Comparison of ENCODE assay signal across 27 cellular contexts in genomic region chr3:172216843-172217404, GRCh38.
DNase-seq lines count a peak whose midpoint lies in the region; ATAC-seq and TF ChIP-seq lines count a peak whose summit lies in the region.
"Had no signal": no experiment of that assay in that cellular context is flagged by ENCODE, and none has a peak within 500 bp of the region (broad histone marks: within the 10 kb centered on the region; RNA-seq: fewer than 3 reads in every experiment).

No MANE protein-coding gene starts in this region.

- H3K27ac Mint-ChIP-seq in dendritic cell treated with granulocyte-macrophage colony-stimulating factor and Interleukin-4, amounts not matched to agents 40 ng/mL and 50 ng/mL, for 4 days: peak overlapping the region; percentile 18
- peak overlapping the region; percentile 70 for H3K27ac Mint-ChIP-seq in neural progenitor cell
- H3K27ac Mint-ChIP-seq: activated CD4-positive, alpha-beta memory T cell treated with anti-CD3 and anti-CD28 coated beads, Interleukin-2, amount 10 ng/mL, durations not matched to agents 7 days and 5 days; memory B cell; T-helper 2 cell treated with Interferon-gamma antibody and Interleukin-4, amounts not matched to agents 5 μg/mL and 100 μg/mL, for 36 hours had no signal

- no peak overlapping the region for H3K9ac ChIP-seq in neural progenitor cell
- H3K9ac ChIP-seq: BLaER1 had no signal

- H3F3A ChIP-seq in neural progenitor cell (ENCODE audit: low read depth): peaks cover 9% of the 10 kb centered on the region

- no peaks in the 10 kb centered on the region for H3K27me3 ChIP-seq in Panc1 (ENCODE audit: control insufficient read depth, insufficient read depth, low read length)
- H3K27me3 ChIP-seq in neural progenitor cell: no peaks in the 10 kb centered on the region
- H3K27me3 ChIP-seq: BLaER1, body of pancreas, sigmoid colon, tibial nerve had no signal

- no peaks in the 10 kb centered on the region for H3K9me3 Mint-ChIP-seq in dendritic cell treated with granulocyte-macrophage colony-stimulating factor and Interleukin-4, amounts not matched to agents 40 ng/mL and 50 ng/mL, for 4 days
- peaks cover 2% of the 10 kb centered on the region for H3K9me3 Mint-ChIP-seq in neural progenitor cell
- H3K9me3 Mint-ChIP-seq: activated CD4-positive, alpha-beta memory T cell treated with anti-CD3 and anti-CD28 coated beads, Interleukin-2, amount 10 ng/mL, durations not matched to agents 7 days and 5 days; memory B cell; T-helper 2 cell treated with Interferon-gamma antibody and Interleukin-4, amounts not matched to agents 5 μg/mL and 100 μg/mL, for 36 hours had no signal

- H3K4me3 Mint-ChIP-seq in dendritic cell treated with granulocyte-macrophage colony-stimulating factor and Interleukin-4, amounts not matched to agents 40 ng/mL and 50 ng/mL, for 4 days: no peak overlapping the region
- H3K4me3 Mint-ChIP-seq in neural progenitor cell: no peak overlapping the region
- H3K4me3 Mint-ChIP-seq: activated CD4-positive, alpha-beta memory T cell treated with anti-CD3 and anti-CD28 coated beads, Interleukin-2, amount 10 ng/mL, durations not matched to agents 7 days and 5 days; memory B cell; T-helper 2 cell treated with Interferon-gamma antibody and Interleukin-4, amounts not matched to agents 5 μg/mL and 100 μg/mL, for 36 hours had no signal

- H3K4me2 ChIP-seq in neural progenitor cell: no peak overlapping the region
- H3K4me2 ChIP-seq: BLaER1 had no signal

- intact Hi-C loops in Panc1 (cut with micrococcal nuclease; ENCODE audit: unreplicated experiment): no loop called here
- intact Hi-C loops in dendritic cell treated with granulocyte-macrophage colony-stimulating factor and Interleukin-4, amounts not matched to agents 40 ng/mL and 50 ng/mL, for 4 days (cut with micrococcal nuclease): no loop called here
- intact Hi-C loops in posterior cingulate gyrus (cut with DNase I): no loop called here

- no peaks in the 10 kb centered on the region for H3K9me3 ChIP-seq in Panc1 (ENCODE audit: control insufficient read depth, insufficient read depth, low read depth, low read length)
- no peaks in the 10 kb centered on the region for H3K9me3 ChIP-seq in neural progenitor cell (ENCODE audit: low read depth)
- H3K9me3 ChIP-seq: BLaER1, body of pancreas, sigmoid colon, tibial nerve had no signal

- peaks cover 91% of the 10 kb centered on the region for H3K4me1 ChIP-seq in Panc1 (ENCODE audit: control insufficient read depth, insufficient read depth, low read length)
- no peaks in the 10 kb centered on the region for H3K4me1 ChIP-seq in neural progenitor cell
- H3K4me1 ChIP-seq: BLaER1 had no signal

- peaks cover 64% of the 10 kb centered on the region for H3K4me1 Mint-ChIP-seq in dendritic cell treated with granulocyte-macrophage colony-stimulating factor and Interleukin-4, amounts not matched to agents 40 ng/mL and 50 ng/mL, for 4 days (ENCODE audit: low read depth)
- H3K4me1 Mint-ChIP-seq in neural progenitor cell: peaks cover 43% of the 10 kb centered on the region

- no TSS peak for BruUV-seq in Panc1 (replicated peaks; lab: Mats Ljungman, UMichigan)

- CTCF ChIA-PET in Panc1 (lab: Charles Lee): no interaction called here

- H3K36me3 Mint-ChIP-seq in dendritic cell treated with granulocyte-macrophage colony-stimulating factor and Interleukin-4, amounts not matched to agents 40 ng/mL and 50 ng/mL, for 4 days (ENCODE audit: low read depth): peaks cover 19% of the 10 kb centered on the region
- peaks cover 15% of the 10 kb centered on the region for H3K36me3 Mint-ChIP-seq in neural progenitor cell

- H3K27ac ChIP-seq in Panc1 (ENCODE audit: low read length): peak overlapping the region; percentile 83
- H3K27ac ChIP-seq in neural progenitor cell: no peak overlapping the region
- H3K27ac ChIP-seq: BLaER1, body of pancreas, sigmoid colon, tibial nerve had no signal

- no peaks in the 10 kb centered on the region for H3K27me3 Mint-ChIP-seq in dendritic cell treated with granulocyte-macrophage colony-stimulating factor and Interleukin-4, amounts not matched to agents 40 ng/mL and 50 ng/mL, for 4 days
- no peaks in the 10 kb centered on the region for H3K27me3 Mint-ChIP-seq in neural progenitor cell (ENCODE audit: insufficient read depth, low read depth)
- H3K27me3 Mint-ChIP-seq: activated CD4-positive, alpha-beta memory T cell treated with anti-CD3 and anti-CD28 coated beads, Interleukin-2, amount 10 ng/mL, durations not matched to agents 7 days and 5 days; memory B cell had no signal

- no peak for TF ChIP-seq CTCF in Panc1 (IDR thresholded peaks at IDR 0.05)
- TF ChIP-seq CTCF in neural progenitor cell (IDR thresholded peaks at IDR 0.05): no peak

- peaks cover 42% of the 10 kb centered on the region for H3K79me2 ChIP-seq in neural progenitor cell (ENCODE audit: low read depth)

- in situ Hi-C loops in G401 (cut with HindIII; ENCODE audit: low sequenced_read_pairs): no loop called here
- in situ Hi-C loops in Panc1 (cut with HindIII; ENCODE audit: low pct_unique_long_range_greater_than_20kb, low sequenced_read_pairs): no loop called here

- no peaks in the 10 kb centered on the region for H3K36me3 ChIP-seq in Panc1 (ENCODE audit: control insufficient read depth, insufficient read depth, low read length)
- H3K36me3 ChIP-seq in neural progenitor cell: no peaks in the 10 kb centered on the region
- H3K36me3 ChIP-seq: BLaER1, sigmoid colon, tibial nerve had no signal

- H3K4me3 ChIP-seq in Panc1 (ENCODE audit: low read depth in 2 of 2, low read length in 2 of 2) (no peak overlapping the region), neural progenitor cell (no peak overlapping the region)
- H3K4me3 ChIP-seq: BLaER1, body of pancreas, sigmoid colon, tibial nerve had no signal

- peak; percentile 61 for DNase-seq in G401 (ENCODE audit: low spot score)
- DNase-seq in Panc1 (ENCODE audit: low read depth, low spot score): no peak
- no peak for DNase-seq in neural progenitor cell (ENCODE audit: low spot score)
- DNase-seq in posterior cingulate gyrus: no peak
- no peak for DNase-seq in midbrain (lab: John Stamatoyannopoulos, UW)
- DNase-seq in NCI-H748 (lab: John Stamatoyannopoulos, UW; ENCODE audit: unreplicated experiment): no peak
- DNase-seq: activated CD4-positive, alpha-beta memory T cell treated with anti-CD3 and anti-CD28 coated beads, Interleukin-2, amount 10 ng/mL, durations not matched to agents 7 days and 5 days; activated CD8-positive, alpha-beta memory T cell treated with anti-CD3 and anti-CD28 coated beads, Interleukin-2, amount 50 U/mL, for 4 hours; activated naive CD4-positive, alpha-beta T cell treated with Interleukin-2 at 50 U/mL for 16 hours; body of pancreas; cerebellar nuclear complex; KBM-7; NCI-H1105 treated with DMSO at 0.1 percent for 48 hours; NCI-H1930; NCI-H2171 treated with DMSO at 0.1 percent for 48 hours; NCI-H524; PC-3; SHP77; sigmoid colon; stimulated activated CD4-positive, alpha-beta T cell treated with anti-CD3 and anti-CD28 coated beads, Interleukin-15, amount 100 ng/mL, for 24 hours; stimulated activated CD4-positive, alpha-beta T cell treated with anti-CD3 and anti-CD28 coated beads, Interleukin-4, amount 100 ng/mL, for 4 hours had no signal

- H2AFZ ChIP-seq in neural progenitor cell (replicated peaks): no peak overlapping the region

- ATAC-seq in Panc1 (no peak), GM21737 (IDR thresholded peaks at IDR 0.05; ENCODE audit: unreplicated experiment) (no peak)
- ATAC-seq: body of pancreas, PC-3 had no signal

- POLR2A ChIA-PET in Panc1 (lab: Charles Lee): no interaction called here

- peaks cover 20% of the 10 kb centered on the region for H4K20me1 ChIP-seq in neural progenitor cell (ENCODE audit: low read depth)
